In genomic region chr2:215829261-215829660, GRCh38 we compare ENCODE assay signal across 18 cellular contexts.
"Had no signal": no experiment of that assay in that cellular context is flagged by ENCODE, and none has a peak within 500 bp of the region (broad histone marks: within the 10 kb centered on the region; RNA-seq: fewer than 3 reads in every experiment).

No MANE protein-coding gene starts in this region.

- H3K9me3 ChIP-seq: esophagus squamous epithelium, gastrocnemius medialis, left lung, pancreas, psoas muscle, suprapubic skin, tibial artery had no signal

- H3K36me3 ChIP-seq: brain microvascular endothelial cell, esophagus squamous epithelium, gastrocnemius medialis, left lung, pancreas, suprapubic skin, tibial artery had no signal

- DNase-seq: activated CD4-positive, CD25-positive, alpha-beta regulatory T cell treated with anti-CD3 and anti-CD28 coated beads, Interleukin-2, amount 50 U/mL, for 72 hours; activated T-cell treated with anti-CD3 and anti-CD28 coated beads, Interleukin-2, amount 50 U/mL, for 4 hours; amniotic stem cell; esophagus squamous epithelium; gastrocnemius medialis; tibial artery had no signal

- H3K4me3 Mint-ChIP-seq: activated CD8-positive, alpha-beta T cell treated with anti-CD3 and anti-CD28 coated beads for 36 hours; activated naive CD8-positive, alpha-beta T cell; activated T-cell treated with anti-CD3 and anti-CD28 coated beads, Interleukin-2, amount 50 U/mL, for 4 hours; endodermal cell; naive B cell had no signal

- H3K27ac ChIP-seq: brain microvascular endothelial cell, esophagus squamous epithelium, pancreas, psoas muscle had no signal

- H3K4me1 ChIP-seq: pancreas, psoas muscle had no signal

- H3K36me3 Mint-ChIP-seq: activated naive CD8-positive, alpha-beta T cell; naive B cell had no signal

- H3K4me3 ChIP-seq: esophagus squamous epithelium, gastrocnemius medialis, left lung, lung, pancreas, psoas muscle, smooth muscle cell, suprapubic skin, tibial artery had no signal

- H3K9me3 Mint-ChIP-seq: activated CD8-positive, alpha-beta T cell treated with anti-CD3 and anti-CD28 coated beads for 36 hours; activated T-cell treated with anti-CD3 and anti-CD28 coated beads, Interleukin-2, amount 50 U/mL, for 4 hours; activated T-helper 2 cell treated with anti-CD3 and anti-CD28 coated beads, Interferon-gamma antibody, Interleukin-2, Interleukin-4, amounts not matched to agents 10 μg/mL and 5 μg/mL and 100 μg/mL, durations not matched to agents 14 hours and 24 hours and 36 hours had no signal

- H3K27ac Mint-ChIP-seq: activated CD8-positive, alpha-beta T cell treated with anti-CD3 and anti-CD28 coated beads for 36 hours; activated naive CD8-positive, alpha-beta T cell; activated T-helper 2 cell treated with anti-CD3 and anti-CD28 coated beads, Interferon-gamma antibody, Interleukin-2, Interleukin-4, amounts not matched to agents 10 μg/mL and 5 μg/mL and 100 μg/mL, durations not matched to agents 14 hours and 24 hours and 36 hours; naive B cell had no signal

- H3K4me2 ChIP-seq: smooth muscle cell had no signal

- H3K27me3 Mint-ChIP-seq: activated naive CD8-positive, alpha-beta T cell had no signal

- H3K27me3 ChIP-seq: brain microvascular endothelial cell, esophagus squamous epithelium, gastrocnemius medialis, left lung, pancreas, suprapubic skin, tibial artery had no signal

- ATAC-seq: activated T-cell treated with anti-CD3 and anti-CD28 coated beads, Interleukin-2, amount 50 U/mL, for 4 hours; gastrocnemius medialis had no signal
